ENCODE assay signal across 1 cellular context in the genomic region with DNA sequence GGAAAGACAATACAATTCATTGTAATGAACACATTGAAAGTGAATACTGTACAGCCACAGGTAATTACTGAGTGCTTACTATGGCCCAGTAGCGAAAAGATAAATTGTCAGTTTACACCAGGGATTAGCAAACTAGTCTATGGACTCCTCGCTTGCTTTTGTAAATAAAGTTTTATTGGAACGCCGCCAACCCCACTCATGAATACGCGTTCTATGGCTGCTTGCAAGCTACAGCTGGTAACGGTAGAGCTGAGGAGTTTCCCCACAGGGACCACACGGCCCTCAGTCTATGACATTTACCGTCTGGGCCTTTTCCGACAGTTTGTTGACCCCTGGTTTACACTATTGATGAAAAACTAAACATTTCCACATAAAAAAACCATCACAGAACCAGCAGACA.
TF ChIP-seq lines count a peak whose summit lies in the region.

No MANE protein-coding gene starts in this region.

TF ChIP-seq in HepG2, 621 proteins besides CTCF, POLR2A, EP300 and RAD21 (continued from another document and continues in another):
- TF ChIP-seq, protein P1, sequence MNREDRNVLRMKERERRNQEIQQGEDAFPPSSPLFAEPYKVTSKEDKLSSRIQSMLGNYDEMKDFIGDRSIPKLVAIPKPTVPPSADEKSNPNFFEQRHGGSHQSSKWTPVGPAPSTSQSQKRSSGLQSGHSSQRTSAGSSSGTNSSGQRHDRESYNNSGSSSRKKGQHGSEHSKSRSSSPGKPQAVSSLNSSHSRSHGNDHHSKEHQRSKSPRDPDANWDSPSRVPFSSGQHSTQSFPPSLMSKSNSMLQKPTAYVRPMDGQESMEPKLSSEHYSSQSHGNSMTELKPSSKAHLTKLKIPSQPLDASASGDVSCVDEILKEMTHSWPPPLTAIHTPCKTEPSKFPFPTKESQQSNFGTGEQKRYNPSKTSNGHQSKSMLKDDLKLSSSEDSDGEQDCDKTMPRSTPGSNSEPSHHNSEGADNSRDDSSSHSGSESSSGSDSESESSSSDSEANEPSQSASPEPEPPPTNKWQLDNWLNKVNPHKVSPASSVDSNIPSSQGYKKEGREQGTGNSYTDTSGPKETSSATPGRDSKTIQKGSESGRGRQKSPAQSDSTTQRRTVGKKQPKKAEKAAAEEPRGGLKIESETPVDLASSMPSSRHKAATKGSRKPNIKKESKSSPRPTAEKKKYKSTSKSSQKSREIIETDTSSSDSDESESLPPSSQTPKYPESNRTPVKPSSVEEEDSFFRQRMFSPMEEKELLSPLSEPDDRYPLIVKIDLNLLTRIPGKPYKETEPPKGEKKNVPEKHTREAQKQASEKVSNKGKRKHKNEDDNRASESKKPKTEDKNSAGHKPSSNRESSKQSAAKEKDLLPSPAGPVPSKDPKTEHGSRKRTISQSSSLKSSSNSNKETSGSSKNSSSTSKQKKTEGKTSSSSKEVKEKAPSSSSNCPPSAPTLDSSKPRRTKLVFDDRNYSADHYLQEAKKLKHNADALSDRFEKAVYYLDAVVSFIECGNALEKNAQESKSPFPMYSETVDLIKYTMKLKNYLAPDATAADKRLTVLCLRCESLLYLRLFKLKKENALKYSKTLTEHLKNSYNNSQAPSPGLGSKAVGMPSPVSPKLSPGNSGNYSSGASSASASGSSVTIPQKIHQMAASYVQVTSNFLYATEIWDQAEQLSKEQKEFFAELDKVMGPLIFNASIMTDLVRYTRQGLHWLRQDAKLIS (CRISPR knock-in tag; IDR thresholded peaks at IDR 0.05), result no peak
- TF ChIP-seq, protein P2, sequence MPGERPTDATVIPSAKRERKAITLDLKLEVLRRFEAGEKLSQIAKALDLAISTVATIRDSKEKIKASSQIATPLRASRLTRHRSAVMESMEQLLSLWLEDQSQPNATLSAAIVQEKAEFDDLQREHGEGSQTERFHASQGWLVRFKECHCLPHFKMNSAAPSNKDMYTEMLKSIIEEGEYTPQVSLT (CRISPR knock-in tag; IDR thresholded peaks at IDR 0.05; ENCODE audit: borderline replicate concordance, low read depth), result no peak
- TF ChIP-seq ZNF792 (CRISPR knock-in tag; IDR thresholded peaks at IDR 0.05) (no peak), ZNF652 (CRISPR knock-in tag; IDR thresholded peaks at IDR 0.05; ENCODE audit: borderline replicate concordance, low read depth) (peak; percentile 25; the same call in 1 of the 2 replicates), NKX3-1 (CRISPR knock-in tag; IDR thresholded peaks at IDR 0.05) (no peak), ARID3A (IDR thresholded peaks at IDR 0.05; ENCODE audit: low read depth, low read length) (0 out of 2 replicates have a peak, but pooled peaks have one; percentile 40), MEF2D (CRISPR knock-in tag; IDR thresholded peaks at IDR 0.05) (no peak), ZNF530 (CRISPR knock-in tag; IDR thresholded peaks at IDR 0.05; ENCODE audit: low read depth) (no peak), ZNF3 (CRISPR knock-in tag; IDR thresholded peaks at IDR 0.05) (peak; percentile 94), ZNF430 (CRISPR knock-in tag; IDR thresholded peaks at IDR 0.05) (0 out of 2 replicates have a peak, but pooled peaks have one; percentile 53), ZBTB20 (CRISPR knock-in tag; IDR thresholded peaks at IDR 0.05; ENCODE audit: borderline replicate concordance, low read depth) (peak; percentile 41; the same call in 1 of the 2 replicates), ATRX (CRISPR knock-in tag; IDR thresholded peaks at IDR 0.05; ENCODE audit: borderline replicate concordance) (no peak), ZBTB38 (CRISPR knock-in tag; IDR thresholded peaks at IDR 0.05) (peak; percentile 99), GZF1 (CRISPR knock-in tag; IDR thresholded peaks at IDR 0.05) (0 out of 2 replicates have a peak, but pooled peaks have one; percentile 66), DMAP1 (CRISPR knock-in tag; IDR thresholded peaks at IDR 0.05) (no peak), FOXA1 (IDR thresholded peaks at IDR 0.05) (0 out of 2 replicates have a peak, but pooled peaks have one; percentile 14), FOXA1 (CRISPR knock-in tag; IDR thresholded peaks at IDR 0.05) (0 out of 2 replicates have a peak, but pooled peaks have one; percentile 12), HNF4G (IDR thresholded peaks at IDR 0.05; ENCODE audit: borderline replicate concordance, low read depth, low read length) (0 out of 2 replicates have a peak, but pooled peaks have one; percentile 33), HNF4G (CRISPR knock-in tag; IDR thresholded peaks at IDR 0.05; ENCODE audit: borderline replicate concordance, low read depth) (no peak), SRSF4 (IDR thresholded peaks at IDR 0.05; ENCODE audit: low read depth, low read length, poor library complexity, severe bottlenecking) (no peak), ZFAT (CRISPR knock-in tag; conservative IDR thresholded peaks at IDR 0.05) (no peak), ZKSCAN1 (IDR thresholded peaks at IDR 0.05; ENCODE audit: low read length) (no peak), RBAK (CRISPR knock-in tag; IDR thresholded peaks at IDR 0.05) (peak; percentile 89), RBM22 (optimal IDR thresholded peaks at IDR 0.05; ENCODE audit: low read length) (peak; percentile 73)
- TF ChIP-seq, protein P3, sequence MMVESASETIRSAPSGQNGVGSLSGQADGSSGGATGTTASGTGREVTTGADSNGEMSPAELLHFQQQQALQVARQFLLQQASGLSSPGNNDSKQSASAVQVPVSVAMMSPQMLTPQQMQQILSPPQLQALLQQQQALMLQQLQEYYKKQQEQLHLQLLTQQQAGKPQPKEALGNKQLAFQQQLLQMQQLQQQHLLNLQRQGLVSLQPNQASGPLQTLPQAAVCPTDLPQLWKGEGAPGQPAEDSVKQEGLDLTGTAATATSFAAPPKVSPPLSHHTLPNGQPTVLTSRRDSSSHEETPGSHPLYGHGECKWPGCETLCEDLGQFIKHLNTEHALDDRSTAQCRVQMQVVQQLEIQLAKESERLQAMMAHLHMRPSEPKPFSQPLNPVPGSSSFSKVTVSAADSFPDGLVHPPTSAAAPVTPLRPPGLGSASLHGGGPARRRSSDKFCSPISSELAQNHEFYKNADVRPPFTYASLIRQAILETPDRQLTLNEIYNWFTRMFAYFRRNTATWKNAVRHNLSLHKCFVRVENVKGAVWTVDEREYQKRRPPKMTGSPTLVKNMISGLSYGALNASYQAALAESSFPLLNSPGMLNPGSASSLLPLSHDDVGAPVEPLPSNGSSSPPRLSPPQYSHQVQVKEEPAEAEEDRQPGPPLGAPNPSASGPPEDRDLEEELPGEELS (CRISPR knock-in tag; IDR thresholded peaks at IDR 0.05), result peak; percentile 48; the same call in 1 of the 2 replicates
- TF ChIP-seq, protein P4, sequence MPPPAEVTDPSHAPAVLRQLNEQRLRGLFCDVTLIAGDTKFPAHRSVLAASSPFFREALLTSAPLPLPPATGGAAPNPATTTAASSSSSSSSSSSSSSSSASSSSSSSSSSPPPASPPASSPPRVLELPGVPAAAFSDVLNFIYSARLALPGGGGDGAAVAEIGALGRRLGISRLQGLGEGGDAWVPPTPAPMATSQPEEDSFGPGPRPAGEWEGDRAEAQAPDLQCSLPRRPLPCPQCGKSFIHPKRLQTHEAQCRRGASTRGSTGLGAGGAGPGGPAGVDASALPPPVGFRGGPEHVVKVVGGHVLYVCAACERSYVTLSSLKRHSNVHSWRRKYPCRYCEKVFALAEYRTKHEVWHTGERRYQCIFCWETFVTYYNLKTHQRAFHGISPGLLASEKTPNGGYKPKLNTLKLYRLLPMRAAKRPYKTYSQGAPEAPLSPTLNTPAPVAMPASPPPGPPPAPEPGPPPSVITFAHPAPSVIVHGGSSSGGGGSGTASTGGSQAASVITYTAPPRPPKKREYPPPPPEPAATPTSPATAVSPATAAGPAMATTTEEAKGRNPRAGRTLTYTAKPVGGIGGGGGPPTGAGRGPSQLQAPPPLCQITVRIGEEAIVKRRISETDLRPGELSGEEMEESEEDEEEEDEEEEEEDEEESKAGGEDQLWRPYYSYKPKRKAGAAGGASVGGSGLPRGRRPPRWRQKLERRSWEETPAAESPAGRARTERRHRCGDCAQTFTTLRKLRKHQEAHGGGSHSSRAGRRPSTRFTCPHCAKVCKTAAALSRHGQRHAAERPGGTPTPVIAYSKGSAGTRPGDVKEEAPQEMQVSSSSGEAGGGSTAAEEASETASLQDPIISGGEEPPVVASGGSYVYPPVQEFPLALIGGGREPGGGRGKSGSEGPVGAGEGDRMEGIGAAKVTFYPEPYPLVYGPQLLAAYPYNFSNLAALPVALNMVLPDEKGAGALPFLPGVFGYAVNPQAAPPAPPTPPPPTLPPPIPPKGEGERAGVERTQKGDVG (CRISPR knock-in tag; IDR thresholded peaks at IDR 0.05; ENCODE audit: borderline replicate concordance), result peak; percentile 93
- TF ChIP-seq, protein P5, sequence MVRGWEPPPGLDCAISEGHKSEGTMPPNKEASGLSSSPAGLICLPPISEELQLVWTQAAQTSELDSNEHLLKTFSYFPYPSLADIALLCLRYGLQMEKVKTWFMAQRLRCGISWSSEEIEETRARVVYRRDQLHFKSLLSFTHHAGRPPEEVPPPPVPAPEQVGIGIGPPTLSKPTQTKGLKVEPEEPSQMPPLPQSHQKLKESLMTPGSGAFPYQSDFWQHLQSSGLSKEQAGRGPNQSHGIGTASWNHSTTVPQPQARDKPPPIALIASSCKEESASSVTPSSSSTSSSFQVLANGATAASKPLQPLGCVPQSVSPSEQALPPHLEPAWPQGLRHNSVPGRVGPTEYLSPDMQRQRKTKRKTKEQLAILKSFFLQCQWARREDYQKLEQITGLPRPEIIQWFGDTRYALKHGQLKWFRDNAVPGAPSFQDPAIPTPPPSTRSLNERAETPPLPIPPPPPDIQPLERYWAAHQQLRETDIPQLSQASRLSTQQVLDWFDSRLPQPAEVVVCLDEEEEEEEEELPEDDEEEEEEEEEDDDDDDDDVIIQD (CRISPR knock-in tag; IDR thresholded peaks at IDR 0.05; ENCODE audit: low read depth), result peak; percentile 63; the same call in 1 of the 2 replicates
- TF ChIP-seq, protein P6, sequence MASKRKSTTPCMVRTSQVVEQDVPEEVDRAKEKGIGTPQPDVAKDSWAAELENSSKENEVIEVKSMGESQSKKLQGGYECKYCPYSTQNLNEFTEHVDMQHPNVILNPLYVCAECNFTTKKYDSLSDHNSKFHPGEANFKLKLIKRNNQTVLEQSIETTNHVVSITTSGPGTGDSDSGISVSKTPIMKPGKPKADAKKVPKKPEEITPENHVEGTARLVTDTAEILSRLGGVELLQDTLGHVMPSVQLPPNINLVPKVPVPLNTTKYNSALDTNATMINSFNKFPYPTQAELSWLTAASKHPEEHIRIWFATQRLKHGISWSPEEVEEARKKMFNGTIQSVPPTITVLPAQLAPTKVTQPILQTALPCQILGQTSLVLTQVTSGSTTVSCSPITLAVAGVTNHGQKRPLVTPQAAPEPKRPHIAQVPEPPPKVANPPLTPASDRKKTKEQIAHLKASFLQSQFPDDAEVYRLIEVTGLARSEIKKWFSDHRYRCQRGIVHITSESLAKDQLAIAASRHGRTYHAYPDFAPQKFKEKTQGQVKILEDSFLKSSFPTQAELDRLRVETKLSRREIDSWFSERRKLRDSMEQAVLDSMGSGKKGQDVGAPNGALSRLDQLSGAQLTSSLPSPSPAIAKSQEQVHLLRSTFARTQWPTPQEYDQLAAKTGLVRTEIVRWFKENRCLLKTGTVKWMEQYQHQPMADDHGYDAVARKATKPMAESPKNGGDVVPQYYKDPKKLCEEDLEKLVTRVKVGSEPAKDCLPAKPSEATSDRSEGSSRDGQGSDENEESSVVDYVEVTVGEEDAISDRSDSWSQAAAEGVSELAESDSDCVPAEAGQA (IDR thresholded peaks at IDR 0.05; ENCODE audit: low read depth), result peak; percentile 33; the same call in 1 of the 2 replicates
- TF ChIP-seq, protein P6 (CRISPR knock-in tag; IDR thresholded peaks at IDR 0.05; ENCODE audit: borderline replicate concordance), result no peak
